12 cellular contexts compared by ENCODE assay signal in the genomic region with DNA sequence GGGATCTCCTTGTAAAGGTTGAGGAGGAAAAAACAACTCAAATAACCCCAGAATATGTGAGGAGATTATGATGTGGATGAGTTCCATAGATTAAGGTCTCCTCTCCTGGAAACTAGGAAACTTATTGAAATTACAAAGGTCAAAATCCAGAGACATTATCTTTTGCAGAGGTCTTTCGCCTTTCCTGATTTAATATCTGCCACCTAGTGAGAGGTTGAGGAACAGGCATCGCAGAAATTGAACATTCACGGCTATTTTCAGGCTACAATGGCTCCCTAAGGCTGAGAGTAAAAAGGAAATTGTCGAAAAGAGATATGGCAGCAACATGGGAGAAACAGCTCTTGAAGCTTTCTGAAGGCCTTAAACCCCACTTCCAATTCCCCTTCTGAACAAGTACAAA.
A peak's percentile ranks its signal among the peaks of the same experiment; 100 is the strongest.
DNase-seq lines count a peak whose midpoint lies in the region; ATAC-seq and TF ChIP-seq lines count a peak whose summit lies in the region.
"Had no signal": no experiment of that assay in that cellular context is flagged by ENCODE, and none has a peak within 500 bp of the region (broad histone marks: within the 10 kb centered on the region; RNA-seq: fewer than 3 reads in every experiment).

No MANE protein-coding gene starts in this region.

- no peaks in the 10 kb centered on the region for H3F3A ChIP-seq in neural progenitor cell (ENCODE audit: low read depth)

- H3K79me1 ChIP-seq in IMR-90 (ENCODE audit: low read depth in 1 of 2, low read length in 2 of 2), result no peaks in the 10 kb centered on the region

- H3K27ac ChIP-seq in IMR-90 (ENCODE audit: insufficient read depth, low read length), result no peak overlapping the region
- H3K27ac ChIP-seq in neural progenitor cell, result no peak overlapping the region
- H3K27ac ChIP-seq: stomach had no signal

- H2AK9ac ChIP-seq in IMR-90 (replicated peaks; ENCODE audit: low read depth, low read length, poor library complexity), result no peak overlapping the region

- dilution Hi-C loops in IMR-90 (cut with HindIII; ENCODE audit: low sequenced_read_pairs, unreplicated experiment), result no loop called here

- peaks cover 9% of the 10 kb centered on the region for H3K4me1 Mint-ChIP-seq in neural progenitor cell
- H3K4me1 Mint-ChIP-seq: activated B cell treated with CpG ODN at 0.5 μM for 24 hours had no signal

- H3K79me2 ChIP-seq in neural progenitor cell (ENCODE audit: low read depth), result no peaks in the 10 kb centered on the region

- no peaks in the 10 kb centered on the region for H3K4me1 ChIP-seq in IMR-90 (ENCODE audit: control insufficient read depth, insufficient read depth, low read length)
- no peaks in the 10 kb centered on the region for H3K4me1 ChIP-seq in neural progenitor cell
- H3K4me1 ChIP-seq: stomach had no signal

- DNase-seq in GM06990 (ENCODE audit: extremely low read depth, insufficient read length) (no peak), IMR-90 (no peak), neural progenitor cell (ENCODE audit: low spot score) (no peak), GM20000 (ENCODE audit: low spot score) (no peak), epidermal melanocyte (ENCODE audit: insufficient read length, low spot score) (no peak), NCI-H1105 treated with DMSO at 0.1 percent for 48 hours (lab: John Stamatoyannopoulos, UW) (no peak)
- DNase-seq: activated B cell treated with CpG ODN at 0.5 μM for 24 hours, cortex of kidney, GF-D8, stomach had no signal

- in situ Hi-C loops in IMR-90 (cut with MboI; ENCODE audit: low sequenced_read_pairs), result loop anchor here (25.0 kb wide), 1 partner anchor 726 kb away; a partner anchor contains a TSS

- no peaks in the 10 kb centered on the region for H3K9me1 ChIP-seq in IMR-90 (ENCODE audit: insufficient read depth, low read length)

- whole genome bisulfite sequencing in IMR-90 (ENCODE audit: extremely low coverage in 2 of 2, insufficient read length in 1 of 2), 2 experiments, result no CpG with 5 or more reads among the region's 4 CpGs

- H4K5ac ChIP-seq in IMR-90 (ENCODE audit: low read depth, low read length), result no peak overlapping the region

- no peak for ATAC-seq in IMR-90 (ENCODE audit: low read depth)
- ATAC-seq in esophagus mucosa, result no peak

- no peak overlapping the region for H2BK5ac ChIP-seq in IMR-90 (ENCODE audit: low read depth, low read length, poor library complexity, severe bottlenecking)

- no peak overlapping the region for H3K4ac ChIP-seq in IMR-90 (ENCODE audit: low read depth, low read length)

- no peak for TF ChIP-seq RAD21 in IMR-90 (IDR thresholded peaks at IDR 0.05; ENCODE audit: low read length)

- H3K36me3 ChIP-seq in GM06990 (ENCODE audit: control insufficient read depth, insufficient read depth, low read length), result no peaks in the 10 kb centered on the region
- H3K36me3 ChIP-seq in IMR-90 (ENCODE audit: control insufficient read depth, insufficient read depth, low read length), result no peaks in the 10 kb centered on the region
- H3K36me3 ChIP-seq in neural progenitor cell, result no peaks in the 10 kb centered on the region
- H3K36me3 ChIP-seq: stomach had no signal

- BruUV-seq in IMR-90 (replicated peaks; lab: Mats Ljungman, UMichigan), result no TSS peak

- H3K4me3 ChIP-seq in GM06990 (replicated peaks; ENCODE audit: low read depth, low read length), result no peak overlapping the region
- H3K4me3 ChIP-seq in IMR-90 (ENCODE audit: insufficient read depth, low read depth, low read length), result no peak overlapping the region
- no peak overlapping the region for H3K4me3 ChIP-seq in WI38 (ENCODE audit: low read depth, low read length)
- H3K4me3 ChIP-seq in neural progenitor cell, result no peak overlapping the region
- H3K4me3 ChIP-seq: stomach had no signal

- H2BK20ac ChIP-seq in IMR-90 (ENCODE audit: low read depth, low read length), result no peak overlapping the region

- no peak overlapping the region for H2BK120ac ChIP-seq in IMR-90 (ENCODE audit: low read depth, low read length)

- TF ChIP-seq CTCF in GM06990 (IDR thresholded peaks at IDR 0.05; ENCODE audit: insufficient read depth, low read length, poor library complexity, severe bottlenecking) (peak; percentile 30), IMR-90 (conservative IDR thresholded peaks at IDR 0.05; ENCODE audit: low read depth, low read length) (0 out of 2 replicates have a peak, but pooled peaks have one; percentile 28), WI38 (IDR thresholded peaks at IDR 0.05; ENCODE audit: low read depth, low read length) (peak; percentile 28; the same call in 1 of the 2 replicates), neural progenitor cell (IDR thresholded peaks at IDR 0.05) (peak; percentile 43), GM20000 (IDR thresholded peaks at IDR 0.05; ENCODE audit: extremely low read depth, missing control alignments) (no peak)

- no peak overlapping the region for H2AK5ac ChIP-seq in IMR-90 (ENCODE audit: low read depth, low read length)

- intact Hi-C loops in IMR-90 (cut with micrococcal nuclease), result loop anchor here (5.0 kb wide), 1 partner anchor 366 kb away; no protein-coding TSS in a partner anchor

- H3K56ac ChIP-seq in IMR-90 (ENCODE audit: extremely low read depth, insufficient read depth, low read length), result no peak overlapping the region

- H2BK15ac ChIP-seq in IMR-90 (ENCODE audit: low read depth, low read length), result no peak overlapping the region

- no peak overlapping the region for H3K4me2 ChIP-seq in IMR-90 (ENCODE audit: low read depth, low read length)
- H3K4me2 ChIP-seq in neural progenitor cell, result no peak overlapping the region

- H3K14ac ChIP-seq in IMR-90 (replicated peaks; ENCODE audit: low read depth, low read length), result no peak overlapping the region

- no peaks in the 10 kb centered on the region for H3K36me3 Mint-ChIP-seq in neural progenitor cell

- H3K27me3 ChIP-seq in GM06990 (replicated peaks; ENCODE audit: control insufficient read depth, insufficient read depth, low read length) (no peaks in the 10 kb centered on the region), IMR-90 (ENCODE audit: control insufficient read depth, insufficient read depth, low read length) (no peaks in the 10 kb centered on the region), neural progenitor cell (no peaks in the 10 kb centered on the region)
- H3K27me3 ChIP-seq: stomach had no signal

- H4K20me1 ChIP-seq in IMR-90 (ENCODE audit: insufficient read depth, low read length), result no peaks in the 10 kb centered on the region
- no peaks in the 10 kb centered on the region for H4K20me1 ChIP-seq in neural progenitor cell (ENCODE audit: low read depth)

- H2AFZ ChIP-seq in IMR-90 (replicated peaks; ENCODE audit: low read length, poor library complexity), result no peak overlapping the region
- H2AFZ ChIP-seq in neural progenitor cell (replicated peaks), result peak overlapping the region; percentile 59

- peak overlapping the region; percentile 33 for H3K27ac Mint-ChIP-seq in neural progenitor cell
- H3K27ac Mint-ChIP-seq: activated B cell treated with CpG ODN at 0.5 μM for 24 hours had no signal

- POLR2A ChIA-PET in IMR-90 (lab: Charles Lee; ENCODE audit: unreplicated experiment), result no interaction called here

- H3K4me3 Mint-ChIP-seq in neural progenitor cell, result no peak overlapping the region
- H3K4me3 Mint-ChIP-seq: activated B cell treated with CpG ODN at 0.5 μM for 24 hours had no signal

- H3K27me3 Mint-ChIP-seq in neural progenitor cell (ENCODE audit: insufficient read depth, low read depth), result peaks cover 2% of the 10 kb centered on the region
- H3K27me3 Mint-ChIP-seq: activated B cell treated with CpG ODN at 0.5 μM for 24 hours had no signal

- H4K91ac ChIP-seq in IMR-90 (ENCODE audit: insufficient read depth, low read depth, low read length), result no peak overlapping the region

- no peak overlapping the region for H4K8ac ChIP-seq in IMR-90 (ENCODE audit: low read depth in 2 of 2, low read length in 2 of 2)

- H3K9ac ChIP-seq in IMR-90 (ENCODE audit: low read depth, low read length) (no peak overlapping the region), neural progenitor cell (no peak overlapping the region)

- peaks cover 2% of the 10 kb centered on the region for H3K9me3 Mint-ChIP-seq in neural progenitor cell

- H3K18ac ChIP-seq in IMR-90 (ENCODE audit: low read depth, low read length), result no peak overlapping the region

- CTCF ChIA-PET in IMR-90 (lab: Yijun Ruan, JAX), result interaction anchor here (1.3 kb wide), 1 partner anchor 12 kb away, joined by 3 read pairs; no protein-coding TSS in a partner anchor

- H3K9me3 ChIP-seq in IMR-90 (ENCODE audit: control insufficient read depth, insufficient read depth, low read length), result no peaks in the 10 kb centered on the region
- H3K9me3 ChIP-seq in neural progenitor cell (ENCODE audit: low read depth), result no peaks in the 10 kb centered on the region
- H3K9me3 ChIP-seq: stomach had no signal

- no peak for TF ChIP-seq POLR2A in IMR-90 (IDR thresholded peaks at IDR 0.05; ENCODE audit: low read depth, low read length)

- H3K23ac ChIP-seq in IMR-90 (ENCODE audit: low read depth, low read length), result no peak overlapping the region

TF ChIP-seq in IMR-90, 13 proteins besides CTCF, POLR2A, EP300 and RAD21:
- TF ChIP-seq SMC3 (IDR thresholded peaks at IDR 0.05; ENCODE audit: low read depth, low read length) (peak; percentile 28; the same call in 1 of the 2 replicates), RFX5 (IDR thresholded peaks at IDR 0.05; ENCODE audit: low read depth, low read length) (no peak), MAFK (IDR thresholded peaks at IDR 0.05; ENCODE audit: low read depth, low read length) (no peak), NFE2L2 (IDR thresholded peaks at IDR 0.05; ENCODE audit: low read depth, low read length) (no peak)
TF ChIP-seq in IMR-90: peak in this region for 1.
